Comparison of ENCODE assay signal across 17 cellular contexts in the genomic region with DNA sequence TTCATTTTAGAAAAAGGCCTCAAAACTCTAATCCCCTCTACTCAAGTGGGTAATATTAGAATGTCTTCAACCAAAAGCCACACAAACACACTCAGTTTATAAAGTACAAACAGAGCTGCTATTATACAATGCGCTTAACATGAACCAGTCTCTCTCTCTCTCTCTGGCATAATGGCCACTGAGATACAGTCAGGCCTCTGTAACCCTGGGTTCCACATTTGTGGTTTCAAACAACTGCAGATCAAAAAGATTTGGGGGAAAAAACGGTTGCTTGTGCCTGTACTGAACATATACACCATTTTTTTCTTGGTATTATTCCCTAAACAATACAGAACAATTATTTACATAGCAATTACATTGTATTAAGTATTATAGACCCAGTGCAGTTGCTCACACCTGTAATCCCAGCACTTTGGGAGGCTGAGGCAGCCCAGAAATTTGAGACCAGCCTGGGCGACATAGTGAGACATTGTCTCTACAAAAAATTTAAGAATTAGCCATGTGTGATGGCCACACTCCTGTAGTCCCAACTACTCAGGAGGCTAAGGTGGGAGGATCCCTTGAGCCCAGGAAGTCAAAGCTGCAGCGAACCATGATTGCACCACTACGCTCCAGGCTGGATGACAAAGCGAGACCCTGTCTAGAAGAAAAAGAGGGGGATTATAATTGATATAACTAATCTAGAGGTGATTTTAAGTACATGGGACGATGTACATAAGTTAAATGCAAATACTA. TPM values are rescaled to one million over a fixed set of nuclear protein-coding genes. Genes with fewer than 3 reads are reported as not detected.
DNase-seq lines count a peak whose midpoint lies in the region; ATAC-seq, FAIRE-seq and TF ChIP-seq lines count a peak whose summit lies in the region.
"Had no signal": no experiment of that assay in that cellular context is flagged by ENCODE, and none has a peak within 500 bp of the region (broad histone marks: within the 10 kb centered on the region; RNA-seq: fewer than 3 reads in every experiment).

No MANE protein-coding gene starts in this region.

- peaks cover 50% of the 10 kb centered on the region for H3K4me1 Mint-ChIP-seq in brain

- peak; percentile 9 for DNase-seq in DMS53 (lab: John Stamatoyannopoulos, UW)
- DNase-seq in DMS53 treated with DMSO at 0.1 percent for 48 hours (lab: John Stamatoyannopoulos, UW; ENCODE audit: unreplicated experiment): no peak
- peak; percentile 79 for DNase-seq in NCI-H69 (lab: John Stamatoyannopoulos, UW)
- DNase-seq in putamen (ENCODE audit: low spot score): peak; percentile 74
- no peak for DNase-seq in frontal cortex (ENCODE audit: low spot score in 2 of 2)
- DNase-seq: effector CD8-positive, alpha-beta T cell; H9; kidney; NCI-H2171; sigmoid colon; testis had no signal

- no peaks in the 10 kb centered on the region for H3K27me3 Mint-ChIP-seq in brain

- no peak for FAIRE-seq in frontal cortex (lab: Jason Lieb, UNC)
- FAIRE-seq: kidney, RCC 7860, TTC549 had no signal

- no peaks in the 10 kb centered on the region for H3K9me3 Mint-ChIP-seq in brain
- H3K9me3 Mint-ChIP-seq: H9 had no signal

- ATAC-seq in GM21576 (IDR thresholded peaks at IDR 0.05; ENCODE audit: unreplicated experiment): no peak
- ATAC-seq in HG03175 (IDR thresholded peaks at IDR 0.05; ENCODE audit: unreplicated experiment): no peak
- ATAC-seq: gastroesophageal sphincter had no signal

- H3K27ac Mint-ChIP-seq in brain: peak overlapping the region in 3 of 5 experiments; percentile 7 to 72 (median 56)

- peak overlapping the region in 1 of 5 experiments; percentile 45 for H3K4me3 Mint-ChIP-seq in brain
- H3K4me3 Mint-ChIP-seq: H9 had no signal

- no peak for TF ChIP-seq CTCF in brain (conservative IDR thresholded peaks at IDR 0.05)

- peaks cover 6% of the 10 kb centered on the region for H3K36me3 Mint-ChIP-seq in brain

RNA-seq across cellular contexts. Expression of gene SLC11A2, which starts 5.6 kb away (rescaled TPM):
- polyA plus RNA-seq in brain (ENCODE audit: insufficient read depth, low read depth, low replicate concordance): 18.2 TPM
- 86.4 TPM for total RNA-seq in frontal cortex

RNA-seq across cellular contexts. Expression of gene LETMD1, which starts 27.5 kb away (rescaled TPM):
- polyA plus RNA-seq in brain (ENCODE audit: insufficient read depth, low read depth, low replicate concordance): 64.6 TPM
- total RNA-seq in frontal cortex: 54.6 TPM

Comparison
In these comparisons a context has a peak if more than half of its experiments do, and no peak if none do; other contexts are left out.
1. DNase-seq: peak in DMS53 (single experiment), NCI-H69 (single experiment) and putamen (single experiment); none in DMS53 treated with DMSO at 0.1 percent for 48 hours (single experiment) and frontal cortex (0 of 2).